17 cellular contexts compared by ENCODE assay signal in the genomic region with DNA sequence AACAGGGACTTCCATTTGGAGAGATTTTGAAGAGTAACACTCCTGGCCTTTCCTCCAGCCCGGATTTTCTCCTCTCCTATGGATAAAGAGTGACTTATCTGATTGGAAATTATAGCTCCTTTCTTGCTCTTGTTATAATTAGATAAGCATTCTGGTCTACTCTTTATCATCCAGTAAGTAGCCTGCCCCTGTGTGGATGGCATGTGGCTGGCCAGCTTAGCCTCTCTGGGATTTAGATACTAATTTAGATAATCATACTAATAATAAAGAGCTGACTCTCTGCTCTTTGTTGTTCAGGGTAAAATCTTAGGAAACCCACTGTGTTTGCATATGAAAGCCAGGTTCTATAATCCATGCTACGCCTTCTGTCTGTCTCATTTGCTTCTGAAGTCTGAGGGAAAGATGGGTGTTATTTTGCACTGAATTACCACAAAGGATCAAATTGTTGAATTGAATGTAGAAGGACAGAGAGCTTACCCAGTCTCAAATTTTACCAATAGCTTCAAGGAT.
"Had no signal": no experiment of that assay in that cellular context is flagged by ENCODE, and none has a peak within 500 bp of the region (broad histone marks: within the 10 kb centered on the region; RNA-seq: fewer than 3 reads in every experiment).

No MANE protein-coding gene starts in this region.

- ATAC-seq: body of pancreas; effector memory CD8-positive, alpha-beta T cell; left cardiac atrium; lower lobe of right lung; mucosa of descending colon; naive thymus-derived CD8-positive, alpha-beta T cell; psoas muscle; T-cell had no signal

- DNase-seq: activated B cell treated with CpG ODN at 0.5 μM for 24 hours; activated CD4-positive, alpha-beta T cell treated with anti-CD3 and anti-CD28 coated beads, Interleukin-2, amount 10 ng/mL, durations not matched to agents 24 days and 14 days; activated naive CD4-positive, alpha-beta T cell treated with anti-CD3 and anti-CD28 coated beads, Interleukin-2, amount 50 U/mL, for 16 hours; activated T-cell treated with anti-CD3 and anti-CD28 coated beads, Interleukin-2, amount 50 U/mL, for 1 hour; body of pancreas; central memory CD4-positive, alpha-beta T cell; effector memory CD8-positive, alpha-beta T cell; hypothalamus; left cardiac atrium; lower lobe of right lung; mucosa of descending colon; naive thymus-derived CD8-positive, alpha-beta T cell; psoas muscle; sigmoid colon; stimulated activated CD4-positive, alpha-beta T cell treated with anti-CD3 and anti-CD28 coated beads, Interleukin-12 subunit alpha, Interleukin-12 subunit beta, amount 100 ng/mL, for 4 hours; stimulated activated naive CD4-positive, alpha-beta T cell treated with Interleukin-2 at 50 U/mL for 16 hours; T-cell had no signal

- H3K4me1 ChIP-seq: body of pancreas, lower lobe of right lung, psoas muscle, sigmoid colon had no signal

- H3K9me3 ChIP-seq: body of pancreas, lower lobe of right lung, psoas muscle, sigmoid colon had no signal

- H3K27me3 ChIP-seq: body of pancreas, sigmoid colon had no signal

- H3K4me3 ChIP-seq: body of pancreas, lower lobe of right lung, mucosa of descending colon, psoas muscle, sigmoid colon had no signal

- H3K27ac ChIP-seq: body of pancreas, lower lobe of right lung, psoas muscle, sigmoid colon had no signal

- H3K36me3 ChIP-seq: lower lobe of right lung, sigmoid colon had no signal
